Comparison of ENCODE assay signal across 11 cellular contexts in the genomic region with DNA sequence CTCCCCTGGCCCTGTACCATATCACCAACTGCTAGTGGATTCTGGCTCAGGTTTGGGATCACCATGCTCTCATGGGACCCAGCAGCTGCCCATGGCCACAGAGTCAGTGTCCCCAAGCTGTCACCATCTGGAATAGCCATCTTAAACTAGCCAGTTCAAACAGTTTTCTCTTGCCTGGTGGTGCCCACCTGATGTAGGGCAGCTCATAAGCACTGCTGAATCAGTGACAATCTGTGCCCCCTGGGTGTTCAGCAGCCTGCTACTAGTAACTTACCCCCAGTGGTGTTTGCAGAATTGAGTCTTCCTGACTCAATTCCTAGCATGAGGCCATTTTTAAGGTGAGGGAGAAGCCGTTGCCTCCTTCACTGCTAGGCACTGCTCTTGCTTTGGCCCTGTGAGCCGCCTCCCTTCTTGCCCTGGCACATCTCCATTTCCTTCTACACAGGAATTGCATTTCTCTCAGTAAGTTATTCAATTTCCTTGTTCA. TPM values are rescaled to one million over a fixed set of nuclear protein-coding genes. Genes with fewer than 3 reads are reported as not detected.
A peak's percentile ranks its signal among the peaks of the same experiment; 100 is the strongest.
DNase-seq lines count a peak whose midpoint lies in the region; ATAC-seq, FAIRE-seq and TF ChIP-seq lines count a peak whose summit lies in the region.
"Had no signal": no experiment of that assay in that cellular context is flagged by ENCODE, and none has a peak within 500 bp of the region (broad histone marks: within the 10 kb centered on the region; RNA-seq: fewer than 3 reads in every experiment).

No MANE protein-coding gene starts in this region.

- H3K9me3 ChIP-seq in BLaER1: no peaks in the 10 kb centered on the region
- H3K9me3 ChIP-seq in T-helper 17 cell (ENCODE audit: control insufficient read depth, low read length, poor library complexity, severe bottlenecking): no peaks in the 10 kb centered on the region
- no peaks in the 10 kb centered on the region for H3K9me3 ChIP-seq in right cardiac atrium (ENCODE audit: control insufficient read depth, low read length)

- peaks cover 61% of the 10 kb centered on the region for H4K20me1 ChIP-seq in BLaER1

- H3K27ac Mint-ChIP-seq in T-helper 17 cell: peak overlapping the region; percentile 84

- ATAC-seq in T-helper 17 cell (peak; percentile 25), right cardiac atrium (peak; percentile 14 to 40)

- H3K36me3 ChIP-seq in BLaER1: peaks cover 54% of the 10 kb centered on the region

- H3K4me1 ChIP-seq in BLaER1 (peaks cover 28% of the 10 kb centered on the region), right cardiac atrium (ENCODE audit: control insufficient read depth, insufficient read depth, low read length) (peaks cover 7% of the 10 kb centered on the region)

- peak; percentile 73 for TF ChIP-seq POLR2A in GM12891 (IDR thresholded peaks at IDR 0.05; ENCODE audit: low read depth, low read length)

- 0 out of 2 replicates have a peak overlapping the region, but pooled peaks have one; percentile 30 for H3K27ac ChIP-seq in BLaER1
- no peak overlapping the region for H3K27ac ChIP-seq in right cardiac atrium (ENCODE audit: low read length)

- no peaks in the 10 kb centered on the region for H3K27me3 ChIP-seq in BLaER1
- no peaks in the 10 kb centered on the region for H3K27me3 ChIP-seq in right cardiac atrium (ENCODE audit: control insufficient read depth, insufficient read depth)

- 65% methylated on average over 2 of the region's 2 CpGs for WGBS in right cardiac atrium

- DNase-seq in GM12891 (ENCODE audit: insufficient read length, low spot score): no peak
- DNase-seq in T-helper 17 cell: no peak
- no peak for DNase-seq in right cardiac atrium
- DNase-seq in HTR-8/SVneo (ENCODE audit: insufficient read length, low spot score): no peak
- DNase-seq in MV-4-11 (lab: John Stamatoyannopoulos, UW): no peak
- DNase-seq in NCI-H1436 (lab: John Stamatoyannopoulos, UW): no peak
- DNase-seq in globus pallidus (ENCODE audit: low spot score): no peak
- DNase-seq: foreskin melanocyte, NCI-H1694 treated with DMSO at 0.1 percent for 48 hours had no signal

- peaks cover 10% of the 10 kb centered on the region for H3K36me3 Mint-ChIP-seq in T-helper 17 cell (ENCODE audit: low read depth)

- peaks cover 29% of the 10 kb centered on the region for H3K4me1 Mint-ChIP-seq in T-helper 17 cell

- no peak overlapping the region for H3K4me2 ChIP-seq in BLaER1

- H3K27me3 Mint-ChIP-seq in T-helper 17 cell: no peaks in the 10 kb centered on the region

- H3K4me3 ChIP-seq in BLaER1: no peak overlapping the region
- no peak overlapping the region for H3K4me3 ChIP-seq in right cardiac atrium (ENCODE audit: low read length)

- H3K9ac ChIP-seq in BLaER1: no peak overlapping the region

- H3K4me3 Mint-ChIP-seq in T-helper 17 cell: peak overlapping the region; percentile 77

- FAIRE-seq in GM12891 (lab: Jason Lieb, UNC) (no peak), HTR-8/SVneo (lab: Jason Lieb, UNC) (no peak)

- intact Hi-C loops in right cardiac atrium (cut with DNase I): no loop called here

TF ChIP-seq in GM12891, 5 proteins besides CTCF, POLR2A, EP300 and RAD21:
- TF ChIP-seq POLR2AphosphoS5 (IDR thresholded peaks at IDR 0.05; ENCODE audit: low read depth, low read length): peak; percentile 73
- no peak for TF ChIP-seq SPI1 (IDR thresholded peaks at IDR 0.05; ENCODE audit: low read depth, low read length)
- TF ChIP-seq PAX5 (IDR thresholded peaks at IDR 0.05; ENCODE audit: insufficient read depth, low read length, severe bottlenecking): no peak
- no peak for TF ChIP-seq TAF1 (IDR thresholded peaks at IDR 0.05; ENCODE audit: low read depth, low read length)

RNA-seq across cellular contexts. Expression of a gene that starts 7.9 kb away (rescaled TPM):
- polyA plus RNA-seq in GM12891 (2012; ENCODE audit: low read depth, missing spikeins): 3,537 TPM
- total RNA-seq in T-helper 17 cell (1,000 to 10,000 TPM; 1,939 to 2,030 TPM), right cardiac atrium (100 to 1,000 TPM; 446 to 642 (median 525) TPM)
- polyA plus RNA-seq in right cardiac atrium: 619 TPM

RNA-seq across cellular contexts. Expression of a gene that starts 31.3 kb away (rescaled TPM):
- polyA plus RNA-seq in GM12891 (2012; ENCODE audit: low read depth, missing spikeins): 28.4 TPM
- total RNA-seq in T-helper 17 cell (10 to 100 TPM; 39.9 to 55.4 TPM), right cardiac atrium (10 to 100 TPM; 11.1 to 19.9 (median 13.0) TPM)
- 13.0 TPM for polyA plus RNA-seq in right cardiac atrium

RNA-seq across cellular contexts. Expression of a gene that starts 53.0 kb away (rescaled TPM):
- 0.26 TPM for polyA plus RNA-seq in GM12891 (2012; ENCODE audit: low read depth, missing spikeins)
- total RNA-seq in T-helper 17 cell (not detected), right cardiac atrium (under 1 TPM in 3 of 4 donors, not detected in 1; 0.06 to 0.32 (median 0.25) TPM)
- polyA plus RNA-seq in right cardiac atrium: 0.05 TPM
- total RNA-seq: osteoblast had no signal
